28 cellular contexts compared by ENCODE assay signal in genomic region chr13:113577881-113578435, GRCh38.
"Had no signal": no experiment of that assay in that cellular context is flagged by ENCODE, and none has a peak within 500 bp of the region (broad histone marks: within the 10 kb centered on the region; RNA-seq: fewer than 3 reads in every experiment).

No MANE protein-coding gene starts in this region.

- H3K4me3 ChIP-seq: pancreas, prostate gland, right lobe of liver, sigmoid colon, smooth muscle cell, spleen, thoracic aorta, thyroid gland, tibial nerve, upper lobe of left lung, uterus had no signal

- H3K4me1 ChIP-seq: pancreas, prostate gland, right lobe of liver, spleen, thyroid gland, tibial nerve, upper lobe of left lung, uterus had no signal

- H3K36me3 ChIP-seq: neutrophil, pancreas, prostate gland, right lobe of liver, sigmoid colon, spleen, thoracic aorta, thyroid gland, tibial nerve, upper lobe of left lung, uterus had no signal

- FAIRE-seq: pancreas had no signal

- ATAC-seq: naive thymus-derived CD8-positive, alpha-beta T cell; natural killer cell treated with Interleukin-12 subunit alpha and Interleukin-12 subunit beta and Interleukin-15 and Interleukin-18, amount 100 ng/mL, for 72 hours; pancreas; right cardiac atrium; right lobe of liver; stimulated activated memory B cell treated with anti-CD40 and anti-IgM and Interleukin-4, amounts not matched to agents 10 μg/mL and 1 μg/mL and 100 μg/mL, for 72 hours; stimulated activated naive CD8-positive, alpha-beta T cell treated with anti-CD3 and anti-CD28 coated beads, Interleukin-15, amount 100 ng/mL, for 72 hours; stimulated activated naive CD8-positive, alpha-beta T cell treated with anti-CD3 and anti-CD28 coated beads, Interleukin-15, Interleukin-2, amounts not matched to agents 100 U/mL and 50 U/mL, for 24 hours had no signal

- H3K27me3 ChIP-seq: neutrophil, pancreas, right lobe of liver, sigmoid colon, spleen, thyroid gland, tibial nerve, upper lobe of left lung, uterus had no signal

- H3K27ac ChIP-seq: neutrophil, pancreas, prostate gland, right lobe of liver, sigmoid colon, spleen, thoracic aorta, thyroid gland, tibial nerve, upper lobe of left lung, uterus had no signal

- DNase-seq: naive B cell; naive thymus-derived CD8-positive, alpha-beta T cell; nephron progenitor cell; nucleus accumbens; right cardiac atrium; spleen; stimulated activated CD4-positive, alpha-beta T cell treated with anti-CD3 and anti-CD28 coated beads, Interleukin-12 subunit alpha, Interleukin-12 subunit beta, amount 100 ng/mL, for 4 hours; stimulated activated CD4-positive, alpha-beta T cell treated with anti-CD3 and anti-CD28 coated beads, Interleukin-1b, Interleukin-23, amount 100 ng/mL, for 48 hours; stimulated activated CD4-positive, alpha-beta T cell treated with anti-CD3 and anti-CD28 coated beads, Interleukin-4, amount 100 ng/mL, for 1 hour; stimulated activated CD4-positive, alpha-beta T cell treated with anti-CD3 and anti-CD28 coated beads, Interleukin-4, amount 100 ng/mL, for 4 hours; stimulated activated CD8-positive, alpha-beta memory T cell treated with anti-CD3 and anti-CD28 coated beads, Interleukin-4, amount 100 ng/mL, for 48 hours; stimulated activated naive CD4-positive, alpha-beta T cell; stimulated activated naive CD8-positive, alpha-beta T cell treated with anti-CD3 and anti-CD28 coated beads, Interleukin-15, amount 100 ng/mL, for 72 hours; stimulated activated naive CD8-positive, alpha-beta T cell treated with anti-CD3 and anti-CD28 coated beads, Interleukin-15, Interleukin-2, amounts not matched to agents 100 U/mL and 50 U/mL, for 24 hours; thyroid gland; trophoblast cell; upper lobe of left lung; uterus had no signal

- H3K9me3 ChIP-seq: neutrophil, pancreas, prostate gland, thyroid gland had no signal

- H3K4me2 ChIP-seq: smooth muscle cell had no signal
